13 cellular contexts compared by ENCODE assay signal in the genomic region with DNA sequence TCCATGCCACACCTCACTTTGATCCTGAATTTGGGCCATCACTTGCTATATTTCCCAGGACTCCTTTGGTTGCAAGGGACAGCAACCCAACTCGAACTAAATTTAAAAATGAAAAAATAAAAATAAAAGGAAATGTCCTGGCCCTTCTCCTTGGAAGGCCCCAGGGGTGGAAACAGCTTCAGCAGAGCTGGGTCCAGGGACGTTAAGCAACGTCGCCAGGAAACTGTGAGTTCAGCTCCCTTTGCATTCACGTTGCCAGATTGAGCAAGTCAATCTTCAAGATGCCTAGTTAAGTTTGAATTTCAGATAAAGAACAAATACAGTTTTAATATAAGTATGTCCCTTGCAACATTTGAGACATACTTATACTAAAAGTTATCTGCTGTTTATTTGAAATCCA.
"Had no signal": no experiment of that assay in that cellular context is flagged by ENCODE, and none has a peak within 500 bp of the region (broad histone marks: within the 10 kb centered on the region; RNA-seq: fewer than 3 reads in every experiment).

No MANE protein-coding gene starts in this region.

- H3K4me3 ChIP-seq: smooth muscle cell had no signal

- DNase-seq: activated CD4-positive, alpha-beta memory T cell treated with anti-CD3 and anti-CD28 coated beads for 36 hours; activated effector memory CD4-positive, alpha-beta T cell treated with anti-CD3 and anti-CD28 coated beads, Interleukin-2, amount 50 U/mL, for 16 hours; activated T-cell treated with anti-CD3 and anti-CD28 coated beads, Interleukin-2, amount 50 U/mL, for 4 hours; effector CD8-positive, alpha-beta T cell; immature natural killer cell; left cardiac atrium; T-helper 9 cell had no signal

- H3K36me3 ChIP-seq: neutrophil had no signal

- FAIRE-seq: astrocyte, colon had no signal

- H3K27ac ChIP-seq: neutrophil had no signal

- H3K9me3 ChIP-seq: neutrophil had no signal

- ATAC-seq: activated T-cell treated with anti-CD3 and anti-CD28 coated beads, Interleukin-2, amount 50 U/mL, for 4 hours; naive thymus-derived CD8-positive, alpha-beta T cell; stimulated activated effector memory CD8-positive, alpha-beta T cell treated with anti-CD3 and anti-CD28 coated beads, Interleukin-12 subunit alpha, Interleukin-12 subunit beta, amount 100 ng/mL, for 72 hours had no signal

- H3K4me2 ChIP-seq: smooth muscle cell had no signal
